Comparison of ENCODE assay signal across 3 cellular contexts in genomic region chr5:102578362-102578761, GRCh38.
"Had no signal": no experiment of that assay in that cellular context is flagged by ENCODE, and none has a peak within 500 bp of the region (broad histone marks: within the 10 kb centered on the region; RNA-seq: fewer than 3 reads in every experiment).

No MANE protein-coding gene starts in this region.

- H3K4me3 ChIP-seq: GM12878 had no signal

- DNase-seq: GDM1, GF-D8 had no signal
